Comparison of ENCODE assay signal across 15 cellular contexts in genomic region chr1:161718559-161719324, GRCh38. TPM values are rescaled to one million over a fixed set of nuclear protein-coding genes. Genes with fewer than 3 reads are reported as not detected.
DNase-seq lines count a peak whose midpoint lies in the region; ATAC-seq, FAIRE-seq and TF ChIP-seq lines count a peak whose summit lies in the region.
"Had no signal": no experiment of that assay in that cellular context is flagged by ENCODE, and none has a peak within 500 bp of the region (broad histone marks: within the 10 kb centered on the region; RNA-seq: fewer than 3 reads in every experiment).

No MANE protein-coding gene starts in this region.

- no peaks in the 10 kb centered on the region for H3K27me3 ChIP-seq in colonic mucosa
- H3K27me3 ChIP-seq: SJCRH30 had no signal

- H3K4me1 Mint-ChIP-seq in T-helper 17 cell: peaks cover 14% of the 10 kb centered on the region

- peak; percentile 73 for FAIRE-seq in GM12891 (lab: Jason Lieb, UNC)
- FAIRE-seq: endothelial cell of umbilical vein had no signal

- no peaks in the 10 kb centered on the region for H3K36me3 ChIP-seq in colonic mucosa
- H3K36me3 ChIP-seq: SJCRH30, thoracic aorta had no signal

- peak; percentile 44 for ATAC-seq in GM21360 (IDR thresholded peaks at IDR 0.05; ENCODE audit: unreplicated experiment)
- peak; percentile 55 for ATAC-seq in HG03342 (IDR thresholded peaks at IDR 0.05; ENCODE audit: unreplicated experiment)
- peak; percentile 40 for ATAC-seq in T-helper 17 cell
- ATAC-seq in HG03521 (IDR thresholded peaks at IDR 0.05; ENCODE audit: unreplicated experiment): no peak

- TF ChIP-seq POLR2A in GM12891 (IDR thresholded peaks at IDR 0.05; ENCODE audit: low read depth, low read length): no peak

- peak overlapping the region; percentile 41 for H3K27ac Mint-ChIP-seq in T-helper 17 cell

- H3K4me3 ChIP-seq in colonic mucosa: no peak overlapping the region
- H3K4me3 ChIP-seq: SJCRH30, thoracic aorta had no signal

- no peaks in the 10 kb centered on the region for H3K4me1 ChIP-seq in colonic mucosa

- DNase-seq in GM12891 (ENCODE audit: insufficient read length, low spot score) (no peak), T-helper 17 cell (no peak), cardiac septum (ENCODE audit: low spot score) (no peak), colonic mucosa (no peak)
- no peak for DNase-seq in activated CD4-positive, alpha-beta T cell treated with anti-CD3 and anti-CD28 coated beads for 1 hour
- DNase-seq: anterior cingulate cortex; CD8-positive, alpha-beta memory T cell; NCI-H146; SJCRH30 had no signal

- intact Hi-C loops in cardiac septum (cut with DNase I) (no loop called here), colonic mucosa (cut with DNase I) (no loop called here)

- no peak overlapping the region for H3K9ac ChIP-seq in colonic mucosa (ENCODE audit: low read depth in 2 of 2, low read length in 2 of 2)

- peaks cover 36% of the 10 kb centered on the region for H3K27me3 Mint-ChIP-seq in T-helper 17 cell

- TF ChIP-seq CTCF in colonic mucosa (IDR thresholded peaks at IDR 0.05): no peak

- H3K27ac ChIP-seq in colonic mucosa: no peak overlapping the region
- H3K27ac ChIP-seq: SJCRH30, thoracic aorta had no signal

- H3K4me3 Mint-ChIP-seq in T-helper 17 cell: peak overlapping the region; percentile 69

- H3K9me3 ChIP-seq in T-helper 17 cell (ENCODE audit: control insufficient read depth, low read length, poor library complexity, severe bottlenecking): peaks cover 2% of the 10 kb centered on the region
- H3K9me3 ChIP-seq in colonic mucosa: no peaks in the 10 kb centered on the region
- H3K9me3 ChIP-seq: SJCRH30, thoracic aorta had no signal

- peaks cover 10% of the 10 kb centered on the region for H3K36me3 Mint-ChIP-seq in T-helper 17 cell (ENCODE audit: low read depth)
- H3K36me3 Mint-ChIP-seq: CD8-positive, alpha-beta memory T cell had no signal

TF ChIP-seq in GM12891, 5 proteins besides CTCF, POLR2A, EP300 and RAD21:
- TF ChIP-seq SPI1 (IDR thresholded peaks at IDR 0.05; ENCODE audit: low read depth, low read length) (peak; percentile 99), TAF1 (IDR thresholded peaks at IDR 0.05; ENCODE audit: low read depth, low read length) (no peak; the same call in 1 of the 2 replicates), POU2F2 (IDR thresholded peaks at IDR 0.05; ENCODE audit: low read depth, low read length) (no peak), POLR2AphosphoS5 (IDR thresholded peaks at IDR 0.05; ENCODE audit: low read depth, low read length) (no peak), PAX5 (IDR thresholded peaks at IDR 0.05; ENCODE audit: insufficient read depth, low read length, severe bottlenecking) (peak; percentile 12)

RNA-seq across cellular contexts. Expression of gene FCRLB, which starts 2.6 kb away (rescaled TPM):
- polyA plus RNA-seq in GM12891 (2012; ENCODE audit: low read depth, missing spikeins): 4.9 TPM
- total RNA-seq in T-helper 17 cell: under 1 TPM; 0.16 to 0.60 TPM
- 0.38 TPM for total RNA-seq in cardiac septum
- total RNA-seq in colonic mucosa: under 1 TPM in 1 of 2 donors, not detected in 1; 0.16 TPM

RNA-seq across cellular contexts. Expression of gene FCRLA, which starts 11.7 kb away (rescaled TPM):
- 115 TPM for polyA plus RNA-seq in GM12891 (2012; ENCODE audit: low read depth, missing spikeins)
- total RNA-seq in T-helper 17 cell (1 to 10 TPM in 1 of 2 donors, not detected in 1; 3.5 TPM), cardiac septum (0.40 TPM), colonic mucosa (under 1 TPM; 0.30 to 0.50 TPM)
- total RNA-seq: activated CD8-positive, alpha-beta memory T cell treated with anti-CD3 and anti-CD28 coated beads for 36 hours; CD8-positive, alpha-beta memory T cell; endothelial cell of umbilical vein; thoracic aorta had no signal
- polyA plus RNA-seq: CD8-positive, alpha-beta memory T cell; endothelial cell of umbilical vein had no signal

RNA-seq across cellular contexts. Expression of gene DUSP12, which starts 30.8 kb away (rescaled TPM):
- polyA plus RNA-seq in GM12891 (2012; ENCODE audit: low read depth, missing spikeins): 26.0 TPM
- total RNA-seq in T-helper 17 cell: 10 to 100 TPM; 17.2 to 24.8 TPM
- total RNA-seq in cardiac septum: 8.2 TPM
- 10 to 100 TPM; 10.5 to 17.7 TPM for total RNA-seq in colonic mucosa

RNA-seq across cellular contexts. Expression of gene ATF6, which starts 47.4 kb away (rescaled TPM):
- 8.3 TPM for polyA plus RNA-seq in GM12891 (2012; ENCODE audit: low read depth, missing spikeins)
- total RNA-seq in T-helper 17 cell (10 to 100 TPM; 17.0 to 18.6 TPM), cardiac septum (14.9 TPM), colonic mucosa (10 to 100 TPM; 19.6 to 24.2 TPM)

RNA-seq across cellular contexts. Expression of gene FCGR2B, which starts 55.8 kb away (rescaled TPM):
- 37.4 TPM for polyA plus RNA-seq in GM12891 (2012; ENCODE audit: low read depth, missing spikeins)
- total RNA-seq in T-helper 17 cell (1 to 10 TPM; 2.6 to 2.9 TPM), cardiac septum (5.6 TPM), colonic mucosa (1 to 10 TPM; 1.3 to 8.9 TPM)
- total RNA-seq: activated CD8-positive, alpha-beta memory T cell treated with anti-CD3 and anti-CD28 coated beads for 36 hours; endothelial cell of umbilical vein; SJCRH30 had no signal
- polyA plus RNA-seq: endothelial cell of umbilical vein had no signal
